ENCODE assay signal across 19 cellular contexts in the genomic region with DNA sequence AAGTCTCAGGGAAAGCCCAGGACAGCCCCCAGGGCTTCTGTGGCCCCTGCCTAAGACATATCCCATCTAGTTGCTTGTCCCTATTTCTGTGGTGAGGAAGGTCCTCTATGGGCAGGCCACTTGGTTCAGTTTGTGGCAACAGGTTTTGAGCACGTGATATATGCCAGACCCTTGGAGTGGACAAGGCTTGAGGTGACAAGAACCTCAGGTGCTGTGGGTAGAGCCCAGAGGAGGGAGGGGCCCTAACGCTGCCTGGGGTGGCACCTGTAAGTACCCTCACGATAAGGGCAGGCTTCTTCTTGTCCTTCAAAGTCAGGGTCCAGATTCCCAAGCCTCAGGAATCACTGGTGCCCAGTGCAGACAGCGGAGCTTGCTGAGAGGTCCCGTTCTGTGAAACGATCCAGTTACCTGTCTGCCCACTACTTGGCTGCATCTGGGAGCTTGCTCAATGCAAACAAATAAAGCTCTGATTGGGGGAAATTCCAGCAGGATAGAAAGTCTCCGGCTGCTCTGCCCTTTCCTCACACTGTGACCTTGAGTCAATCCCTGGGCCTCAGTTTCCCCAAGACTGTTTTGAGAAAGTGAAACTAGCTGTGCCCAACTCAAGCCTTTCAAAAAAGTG. TPM values are rescaled to one million over a fixed set of nuclear protein-coding genes. Genes with fewer than 3 reads are reported as not detected.
DNase-seq lines count a peak whose midpoint lies in the region; ATAC-seq, FAIRE-seq and TF ChIP-seq lines count a peak whose summit lies in the region.
"Had no signal": no experiment of that assay in that cellular context is flagged by ENCODE, and none has a peak within 500 bp of the region (broad histone marks: within the 10 kb centered on the region; RNA-seq: fewer than 3 reads in every experiment).

No MANE protein-coding gene starts in this region.

- TF ChIP-seq POLR2A in suprapubic skin (IDR thresholded peaks at IDR 0.05) = no peak

- DNase-seq in adipocyte (ENCODE audit: low read depth) = no peak
- DNase-seq in left lung = no peak
- no peak for DNase-seq in suprapubic skin (ENCODE audit: low spot score in 2 of 2)
- DNase-seq in DMS153 treated with DMSO at 0.1 percent for 48 hours (lab: John Stamatoyannopoulos, UW; ENCODE audit: unreplicated experiment) = no peak
- DNase-seq in GM19239 (ENCODE audit: insufficient read length, low spot score) = no peak
- no peak for DNase-seq in kidney tubule cell (ENCODE audit: low spot score)
- DNase-seq: activated CD8-positive, alpha-beta T cell treated with anti-CD3 and anti-CD28 coated beads for 36 hours; activated naive CD4-positive, alpha-beta T cell treated with anti-CD3 and anti-CD28 coated beads for 36 hours; activated T-cell treated with anti-CD3 and anti-CD28 coated beads, Interleukin-2, amount 50 U/mL, for 24 hours; head of caudate nucleus; naive B cell; NCI-H774; PC-9; stimulated activated CD4-positive, alpha-beta T cell treated with anti-CD3 and anti-CD28 coated beads, Interleukin-4, amount 100 ng/mL, for 4 hours; T-helper 2 cell had no signal

- peaks cover 30% of the 10 kb centered on the region for H3K27me3 ChIP-seq in adipocyte (replicated peaks; ENCODE audit: control insufficient read depth, insufficient read depth, low read length)
- no peaks in the 10 kb centered on the region for H3K27me3 ChIP-seq in left lung
- peaks cover 3% of the 10 kb centered on the region for H3K27me3 ChIP-seq in suprapubic skin
- H3K27me3 ChIP-seq: SJSA1 had no signal

- H3K27ac ChIP-seq in left lung (no peak overlapping the region), suprapubic skin (no peak overlapping the region)
- H3K27ac ChIP-seq: PC-9, SJSA1 had no signal

- TF ChIP-seq CTCF in left lung (IDR thresholded peaks at IDR 0.05) (no peak), suprapubic skin (IDR thresholded peaks at IDR 0.05) (no peak)

- FAIRE-seq in GM19239 (lab: Jason Lieb, UNC) = no peak

- H3K36me3 ChIP-seq in ES-I3 (ENCODE audit: insufficient read depth, low read length) (no peaks in the 10 kb centered on the region; the same call in 1 of the 2 replicates), adipocyte (ENCODE audit: control insufficient read depth, insufficient read depth, low read length, severe bottlenecking) (no peaks in the 10 kb centered on the region), left lung (no peaks in the 10 kb centered on the region), suprapubic skin (no peaks in the 10 kb centered on the region)
- H3K36me3 ChIP-seq: SJSA1 had no signal

- peak; percentile 24 for ATAC-seq in left lung
- no peak for ATAC-seq in activated CD4-positive, CD25-positive, alpha-beta regulatory T cell treated with anti-CD3 and anti-CD28 coated beads, Interleukin-2, amount 50 U/mL, for 24 hours
- ATAC-seq: activated CD8-positive, alpha-beta T cell treated with anti-CD3 and anti-CD28 coated beads for 36 hours had no signal

- H3K9me3 ChIP-seq in ES-I3 (ENCODE audit: control insufficient read depth, insufficient read depth, low read length) = no peaks in the 10 kb centered on the region
- peaks cover 16% of the 10 kb centered on the region for H3K9me3 ChIP-seq in adipocyte (ENCODE audit: control insufficient read depth, low read length)
- no peaks in the 10 kb centered on the region for H3K9me3 ChIP-seq in left lung
- no peaks in the 10 kb centered on the region for H3K9me3 ChIP-seq in suprapubic skin
- H3K9me3 ChIP-seq: SJSA1 had no signal

- peak overlapping the region; percentile 56 for H3K4me3 ChIP-seq in adipocyte (ENCODE audit: low read length)
- H3K4me3 ChIP-seq in left lung = no peak overlapping the region
- peak overlapping the region; percentile 30 for H3K4me3 ChIP-seq in suprapubic skin
- H3K4me3 ChIP-seq: PC-9, SJSA1 had no signal

- H3K9ac ChIP-seq in ES-I3 (ENCODE audit: low read depth, low read length) (peak overlapping the region; percentile 1; the same call in 1 of the 2 replicates), adipocyte (ENCODE audit: low read length) (no peak overlapping the region)

- WGBS in suprapubic skin = 38% methylated on average over 2 of the region's 7 CpGs

- no peak for TF ChIP-seq EP300 in suprapubic skin (IDR thresholded peaks at IDR 0.05)

- H3K4me1 ChIP-seq in ES-I3 (ENCODE audit: insufficient read depth, low read length) (peaks cover 6% of the 10 kb centered on the region), adipocyte (ENCODE audit: control insufficient read depth, insufficient read depth, low read length) (peaks cover 14% of the 10 kb centered on the region), left lung (no peaks in the 10 kb centered on the region), suprapubic skin (peaks cover 17% of the 10 kb centered on the region)
- H3K4me1 ChIP-seq: SJSA1 had no signal

- intact Hi-C loops in left lung (cut with DNase I) = no loop called here

RNA-seq across cellular contexts. Expression of gene FAM181A, which starts 47.7 kb away (rescaled TPM):
- total RNA-seq in left lung (1 to 10 TPM in 1 of 2 donors, not detected in 1; 1.1 TPM), suprapubic skin (not detected)
- total RNA-seq: activated CD8-positive, alpha-beta T cell treated with anti-CD3 and anti-CD28 coated beads for 36 hours; activated naive CD4-positive, alpha-beta T cell treated with anti-CD3 and anti-CD28 coated beads for 36 hours; HT1080; PC-9; SJSA1 had no signal

Comparison
In these comparisons a context has a peak if more than half of its experiments do, and no peak if none do; other contexts are left out.
1. H3K4me3 ChIP-seq: peak in adipocyte (single experiment) and suprapubic skin (single experiment); none in left lung (0 of 2).